19 cellular contexts compared by ENCODE assay signal in genomic region chr9:83639266-83639665, GRCh38. TPM values are rescaled to one million over a fixed set of nuclear protein-coding genes. Genes with fewer than 3 reads are reported as not detected.
A peak's percentile ranks its signal among the peaks of the same experiment; 100 is the strongest.
DNase-seq lines count a peak whose midpoint lies in the region; ATAC-seq and TF ChIP-seq lines count a peak whose summit lies in the region.
"Had no signal": no experiment of that assay in that cellular context is flagged by ENCODE, and none has a peak within 500 bp of the region (broad histone marks: within the 10 kb centered on the region; RNA-seq: fewer than 3 reads in every experiment).

No MANE protein-coding gene starts in this region.

- H2AK5ac ChIP-seq in IMR-90 (ENCODE audit: low read depth, low read length): no peak overlapping the region

- no peak overlapping the region for H3K4me3 ChIP-seq in IMR-90 (ENCODE audit: insufficient read depth, low read depth, low read length)
- H3K4me3 ChIP-seq: K562 had no signal

- H2BK20ac ChIP-seq in IMR-90 (ENCODE audit: low read depth, low read length): no peak overlapping the region

- no peak overlapping the region for H2AFZ ChIP-seq in IMR-90 (replicated peaks; ENCODE audit: low read length, poor library complexity)

- no peak for TF ChIP-seq POLR2A in IMR-90 (IDR thresholded peaks at IDR 0.05; ENCODE audit: low read depth, low read length)

- no peaks in the 10 kb centered on the region for H3K9me3 Mint-ChIP-seq in chondrocyte (ENCODE audit: low read depth)

- H3K9me3 ChIP-seq in IMR-90 (ENCODE audit: control insufficient read depth, insufficient read depth, low read length): no peaks in the 10 kb centered on the region
- H3K9me3 ChIP-seq: SK-N-SH had no signal

- no peak overlapping the region for H3K4me2 ChIP-seq in IMR-90 (ENCODE audit: low read depth, low read length)
- H3K4me2 ChIP-seq: SK-N-SH had no signal

- WGBS in IMR-90 (ENCODE audit: extremely low coverage in 2 of 2, insufficient read length in 1 of 2), 2 experiments: no CpG with 5 or more reads among the region's 1 CpG

- DNase-seq in IMR-90 (peak; percentile 11), chondrocyte (ENCODE audit: low spot score) (no peak), lung microvascular endothelial cell (ENCODE audit: low read depth in 2 of 2) (peak; percentile 38 to 42), substantia nigra (lab: John Stamatoyannopoulos, UW) (peak in 1 of 49 donors; percentile 6), amygdala (lab: John Stamatoyannopoulos, UW) (no peak), AML-193 (lab: John Stamatoyannopoulos, UW) (no peak), DMS53 treated with DMSO at 0.1 percent for 48 hours (lab: John Stamatoyannopoulos, UW; ENCODE audit: unreplicated experiment) (no peak)
- DNase-seq: DND-41, GDM1, NCI-H1105, NCI-H1694, NCI-H2081 treated with DMSO at 0.1 percent for 48 hours, NCI-H510A, NCI-H748 treated with DMSO at 0.1 percent for 48 hours, SK-N-SH had no signal

- peaks cover 4% of the 10 kb centered on the region; the same call in 1 of the 2 replicates for H3K36me3 ChIP-seq in IMR-90 (ENCODE audit: control insufficient read depth, insufficient read depth, low read length)

- H3K18ac ChIP-seq in IMR-90 (ENCODE audit: low read depth, low read length): no peak overlapping the region

- POLR2A ChIA-PET in IMR-90 (lab: Charles Lee; ENCODE audit: unreplicated experiment): no interaction called here

- H3K4ac ChIP-seq in IMR-90 (ENCODE audit: low read depth, low read length): no peak overlapping the region

- intact Hi-C loops in IMR-90 (cut with micrococcal nuclease): no loop called here

- H4K8ac ChIP-seq in IMR-90 (ENCODE audit: low read depth in 2 of 2, low read length in 2 of 2): no peak overlapping the region

- H4K5ac ChIP-seq in IMR-90 (ENCODE audit: low read depth, low read length): no peak overlapping the region

- H2AK9ac ChIP-seq in IMR-90 (replicated peaks; ENCODE audit: low read depth, low read length, poor library complexity): no peak overlapping the region

- in situ Hi-C loops in IMR-90 (cut with MboI; ENCODE audit: low sequenced_read_pairs): no loop called here

- H3K9me1 ChIP-seq in IMR-90 (ENCODE audit: insufficient read depth, low read length): no peaks in the 10 kb centered on the region

- TF ChIP-seq RAD21 in IMR-90 (IDR thresholded peaks at IDR 0.05; ENCODE audit: low read length): no peak

- TF ChIP-seq CTCF in IMR-90 (conservative IDR thresholded peaks at IDR 0.05; ENCODE audit: low read depth, low read length): no peak
- TF ChIP-seq CTCF in chondrocyte (IDR thresholded peaks at IDR 0.05): no peak

- BruUV-seq in IMR-90 (replicated peaks; lab: Mats Ljungman, UMichigan): no TSS peak

- H3K79me1 ChIP-seq in IMR-90 (ENCODE audit: low read depth in 1 of 2, low read length in 2 of 2): no peaks in the 10 kb centered on the region

- H3K27me3 Mint-ChIP-seq in chondrocyte (ENCODE audit: low read depth): no peaks in the 10 kb centered on the region

- H3K36me3 Mint-ChIP-seq in chondrocyte (ENCODE audit: low read depth): no peaks in the 10 kb centered on the region

- no peaks in the 10 kb centered on the region for H4K20me1 ChIP-seq in IMR-90 (ENCODE audit: insufficient read depth, low read length)

- no peaks in the 10 kb centered on the region for H3K4me1 ChIP-seq in IMR-90 (ENCODE audit: control insufficient read depth, insufficient read depth, low read length)

- peaks cover 4% of the 10 kb centered on the region for H3K4me1 Mint-ChIP-seq in chondrocyte (ENCODE audit: low read depth)

- H2BK120ac ChIP-seq in IMR-90 (ENCODE audit: low read depth, low read length): no peak overlapping the region

- H3K27ac ChIP-seq in IMR-90 (ENCODE audit: insufficient read depth, low read length): no peak overlapping the region
- peak overlapping the region; percentile 36 for H3K27ac ChIP-seq in substantia nigra (ENCODE audit: low read depth, low read length, poor library complexity, severe bottlenecking)
- H3K27ac ChIP-seq: C4-2B had no signal

- no peak overlapping the region for H3K4me3 Mint-ChIP-seq in chondrocyte (ENCODE audit: unreplicated experiment)

- CTCF ChIA-PET in IMR-90 (lab: Yijun Ruan, JAX): interaction anchor here (0.6 to 1.2 kb wide), 3 partner anchors 11 to 680 kb away, joined by 4 to 5 read pairs (median 4); no protein-coding TSS in a partner anchor

- H2BK15ac ChIP-seq in IMR-90 (ENCODE audit: low read depth, low read length): no peak overlapping the region

- dilution Hi-C loops in IMR-90 (cut with HindIII; ENCODE audit: low sequenced_read_pairs, unreplicated experiment): no loop called here

- H3K56ac ChIP-seq in IMR-90 (ENCODE audit: extremely low read depth, insufficient read depth, low read length): no peak overlapping the region

- no peak overlapping the region for H3K23ac ChIP-seq in IMR-90 (ENCODE audit: low read depth, low read length)

- no peak overlapping the region for H2BK5ac ChIP-seq in IMR-90 (ENCODE audit: low read depth, low read length, poor library complexity, severe bottlenecking)

- no peak for ATAC-seq in IMR-90 (ENCODE audit: low read depth)
- ATAC-seq in HG03045 (IDR thresholded peaks at IDR 0.05; ENCODE audit: unreplicated experiment): no peak
- ATAC-seq: K562, Right ventricle myocardium inferior had no signal

- H4K91ac ChIP-seq in IMR-90 (ENCODE audit: insufficient read depth, low read depth, low read length): no peak overlapping the region

- H3K14ac ChIP-seq in IMR-90 (replicated peaks; ENCODE audit: low read depth, low read length): no peak overlapping the region

- H3K9ac ChIP-seq in IMR-90 (ENCODE audit: low read depth, low read length): no peak overlapping the region
- H3K9ac ChIP-seq: SK-N-SH had no signal

- H3K27me3 ChIP-seq in IMR-90 (ENCODE audit: control insufficient read depth, insufficient read depth, low read length): no peaks in the 10 kb centered on the region

- peak overlapping the region; percentile 1 for H3K27ac Mint-ChIP-seq in chondrocyte (ENCODE audit: unreplicated experiment)

TF ChIP-seq in IMR-90, 13 proteins besides CTCF, POLR2A, EP300 and RAD21:
- no peak for TF ChIP-seq USF2 (IDR thresholded peaks at IDR 0.05; ENCODE audit: low read depth, low read length)
- no peak for TF ChIP-seq CHD1 (IDR thresholded peaks at IDR 0.05; ENCODE audit: low read depth, low read length)
- no peak for TF ChIP-seq RCOR1 (IDR thresholded peaks at IDR 0.05; ENCODE audit: insufficient replicate concordance, low read length)
- TF ChIP-seq FOS (IDR thresholded peaks at IDR 0.05; ENCODE audit: low read depth, low read length): no peak
- TF ChIP-seq BHLHE40 (IDR thresholded peaks at IDR 0.05; ENCODE audit: low read depth, low read length): no peak
- no peak for TF ChIP-seq RFX5 (IDR thresholded peaks at IDR 0.05; ENCODE audit: low read depth, low read length)
- no peak for TF ChIP-seq MAZ (IDR thresholded peaks at IDR 0.05; ENCODE audit: borderline replicate concordance, low read depth, low read length)
- no peak for TF ChIP-seq ELK1 (IDR thresholded peaks at IDR 0.05; ENCODE audit: borderline replicate concordance, low read depth, low read length)
- no peak for TF ChIP-seq NFE2L2 (IDR thresholded peaks at IDR 0.05; ENCODE audit: low read depth, low read length)
- TF ChIP-seq SMC3 (IDR thresholded peaks at IDR 0.05; ENCODE audit: low read depth, low read length): no peak

RNA-seq across cellular contexts. Expression of gene IDNK, which starts 16.3 kb away (rescaled TPM):
- total RNA-seq in IMR-90 (2012; rRNA removed) (1.4 and 1.7 TPM in 2 replicates), chondrocyte (1.8 to 2.3 TPM (median 2.1 TPM) in 3 replicates), lung microvascular endothelial cell (3.0 and 4.8 TPM in 2 replicates)
- polyA plus RNA-seq in IMR-90 (2012; rRNA removed): 2.0 and 2.3 TPM in 2 replicates
- 0.69 and 1.2 TPM in 2 replicates for polyA plus RNA-seq in IMR-90 (2012; cell fraction: cytosol; rRNA removed)
- 0.47 and 2.9 TPM in 2 replicates for polyA plus RNA-seq in IMR-90 (2012; cell fraction: nucleus; rRNA removed; ENCODE audit: low replicate concordance)

Comparison
In these comparisons a context has a peak if more than half of its experiments do, and no peak if none do; other contexts are left out.
1. DNase-seq: peak in IMR-90 (single experiment) and lung microvascular endothelial cell (2 of 2); none in chondrocyte (single experiment), amygdala (0 of 56), AML-193 (0 of 2) and DMS53 treated with DMSO at 0.1 percent for 48 hours (single experiment).